ENCODE assay signal across 2 cellular contexts in the genomic region with DNA sequence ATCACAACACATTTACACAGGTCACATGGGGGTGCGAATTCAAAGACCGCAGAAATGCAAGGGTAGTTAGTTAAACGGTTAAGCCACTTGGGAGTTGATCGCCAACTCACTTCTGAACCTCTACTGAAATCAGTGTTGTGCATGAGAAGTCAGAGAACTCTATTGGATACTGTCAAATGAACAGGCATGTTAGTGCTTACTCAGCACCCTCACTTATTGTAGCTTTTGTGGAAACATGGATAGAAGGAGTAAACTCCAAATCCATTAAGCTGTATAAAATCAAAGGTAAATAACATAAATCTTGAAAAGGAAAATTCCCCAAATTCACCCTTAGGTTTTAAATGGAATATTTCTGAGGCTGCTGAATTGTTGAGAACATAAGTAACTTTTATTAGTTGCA.
A peak's percentile ranks its signal among the peaks of the same experiment; 100 is the strongest.
TF ChIP-seq lines count a peak whose summit lies in the region.

No MANE protein-coding gene starts in this region.

TF ChIP-seq in IMR-90, 13 proteins besides CTCF, POLR2A, EP300 and RAD21:
- TF ChIP-seq MAFK (IDR thresholded peaks at IDR 0.05; ENCODE audit: low read depth, low read length) (peak; percentile 55), CHD1 (IDR thresholded peaks at IDR 0.05; ENCODE audit: low read depth, low read length) (no peak)

TF ChIP-seq in GM12878, 131 proteins besides CTCF, POLR2A, EP300 and RAD21:
- no peak for TF ChIP-seq KAT2A (conservative IDR thresholded peaks at IDR 0.05; ENCODE audit: control insufficient read depth, low read depth, low read length)
- no peak for TF ChIP-seq NR2F1 (conservative IDR thresholded peaks at IDR 0.05)
- no peak for TF ChIP-seq SP1 (IDR thresholded peaks at IDR 0.05; ENCODE audit: low read depth, low read length)
- TF ChIP-seq CBFB (IDR thresholded peaks at IDR 0.05; ENCODE audit: low read depth), result no peak
- no peak for TF ChIP-seq SUPT20H (IDR thresholded peaks at IDR 0.05; ENCODE audit: borderline replicate concordance, control insufficient read depth, low read depth, low read length)
- TF ChIP-seq, protein P1, sequence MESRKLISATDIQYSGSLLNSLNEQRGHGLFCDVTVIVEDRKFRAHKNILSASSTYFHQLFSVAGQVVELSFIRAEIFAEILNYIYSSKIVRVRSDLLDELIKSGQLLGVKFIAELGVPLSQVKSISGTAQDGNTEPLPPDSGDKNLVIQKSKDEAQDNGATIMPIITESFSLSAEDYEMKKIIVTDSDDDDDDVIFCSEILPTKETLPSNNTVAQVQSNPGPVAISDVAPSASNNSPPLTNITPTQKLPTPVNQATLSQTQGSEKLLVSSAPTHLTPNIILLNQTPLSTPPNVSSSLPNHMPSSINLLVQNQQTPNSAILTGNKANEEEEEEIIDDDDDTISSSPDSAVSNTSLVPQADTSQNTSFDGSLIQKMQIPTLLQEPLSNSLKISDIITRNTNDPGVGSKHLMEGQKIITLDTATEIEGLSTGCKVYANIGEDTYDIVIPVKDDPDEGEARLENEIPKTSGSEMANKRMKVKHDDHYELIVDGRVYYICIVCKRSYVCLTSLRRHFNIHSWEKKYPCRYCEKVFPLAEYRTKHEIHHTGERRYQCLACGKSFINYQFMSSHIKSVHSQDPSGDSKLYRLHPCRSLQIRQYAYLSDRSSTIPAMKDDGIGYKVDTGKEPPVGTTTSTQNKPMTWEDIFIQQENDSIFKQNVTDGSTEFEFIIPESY (IDR thresholded peaks at IDR 0.05), result no peak
- TF ChIP-seq DPF2 (IDR thresholded peaks at IDR 0.05), result no peak
- no peak for TF ChIP-seq ZNF207 (IDR thresholded peaks at IDR 0.05; ENCODE audit: borderline replicate concordance)
- TF ChIP-seq, protein P2, sequence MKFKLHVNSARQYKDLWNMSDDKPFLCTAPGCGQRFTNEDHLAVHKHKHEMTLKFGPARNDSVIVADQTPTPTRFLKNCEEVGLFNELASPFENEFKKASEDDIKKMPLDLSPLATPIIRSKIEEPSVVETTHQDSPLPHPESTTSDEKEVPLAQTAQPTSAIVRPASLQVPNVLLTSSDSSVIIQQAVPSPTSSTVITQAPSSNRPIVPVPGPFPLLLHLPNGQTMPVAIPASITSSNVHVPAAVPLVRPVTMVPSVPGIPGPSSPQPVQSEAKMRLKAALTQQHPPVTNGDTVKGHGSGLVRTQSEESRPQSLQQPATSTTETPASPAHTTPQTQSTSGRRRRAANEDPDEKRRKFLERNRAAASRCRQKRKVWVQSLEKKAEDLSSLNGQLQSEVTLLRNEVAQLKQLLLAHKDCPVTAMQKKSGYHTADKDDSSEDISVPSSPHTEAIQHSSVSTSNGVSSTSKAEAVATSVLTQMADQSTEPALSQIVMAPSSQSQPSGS (IDR thresholded peaks at IDR 0.05; ENCODE audit: low read length), result no peak
- TF ChIP-seq MEF2B (IDR thresholded peaks at IDR 0.05; ENCODE audit: partially characterized antibody, poor library complexity, severe bottlenecking), result no peak
- TF ChIP-seq TAF1 (IDR thresholded peaks at IDR 0.05; ENCODE audit: borderline replicate concordance, low read depth, low read length), result no peak
- no peak for TF ChIP-seq CREM (IDR thresholded peaks at IDR 0.05; ENCODE audit: low read depth)
